33 cellular contexts compared by ENCODE assay signal in the genomic region with DNA sequence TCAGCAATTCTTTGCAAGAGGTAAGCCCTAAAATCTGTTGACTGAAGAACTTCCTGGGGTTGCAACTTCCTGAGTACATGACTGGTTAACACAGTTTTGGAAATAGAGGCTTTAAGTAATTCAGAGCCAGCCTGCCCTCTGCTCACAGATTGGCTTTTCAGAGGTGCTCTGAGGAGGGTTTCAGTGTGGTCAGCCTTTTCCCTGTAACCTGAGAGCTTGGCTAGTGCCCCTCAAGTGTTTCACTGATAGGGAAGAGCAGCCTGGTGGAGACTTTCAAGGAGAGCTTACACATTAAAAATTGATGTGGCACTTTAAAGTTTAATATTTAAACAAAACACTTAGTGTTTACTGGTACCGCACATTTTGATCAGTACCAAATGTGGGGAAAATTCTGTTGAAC. TPM values are rescaled to one million over a fixed set of nuclear protein-coding genes. Genes with fewer than 3 reads are reported as not detected.
"Had no signal": no experiment of that assay in that cellular context is flagged by ENCODE, and none has a peak within 500 bp of the region (broad histone marks: within the 10 kb centered on the region; RNA-seq: fewer than 3 reads in every experiment).

No MANE protein-coding gene starts in this region.

- H3K27ac Mint-ChIP-seq: naive thymus-derived CD4-positive, alpha-beta T cell; nephron progenitor cell; stimulated activated memory B cell treated with anti-CD40 and anti-IgM and Interleukin-4, amounts not matched to agents 10 μg/mL and 1 μg/mL and 100 μg/mL, for 72 hours; stimulated activated naive CD8-positive, alpha-beta T cell treated with anti-CD3 and anti-CD28 coated beads, Interleukin-15, amount 100 ng/mL, for 72 hours had no signal

- ATAC-seq: esophagus mucosa; heart right ventricle; left cardiac atrium; left ventricle myocardium superior; naive thymus-derived CD4-positive, alpha-beta T cell; psoas muscle; right lobe of liver; stimulated activated naive CD8-positive, alpha-beta T cell treated with anti-CD3 and anti-CD28 coated beads, Interleukin-15, amount 100 ng/mL, for 72 hours; upper lobe of right lung had no signal

- H3K9me3 ChIP-seq: heart right ventricle, neutrophil, psoas muscle, right lobe of liver, spleen, testis, tibial nerve, upper lobe of right lung, vagina had no signal

- DNase-seq: cortex of kidney; dorsolateral prefrontal cortex; effector CD8-positive, alpha-beta T cell; heart right ventricle; hypothalamus; kidney; left cardiac atrium; left ventricle myocardium superior; naive thymus-derived CD4-positive, alpha-beta T cell; nephron progenitor cell; psoas muscle; retina; right lobe of liver; spleen; stimulated activated CD4-positive, alpha-beta T cell treated with anti-CD3 and anti-CD28 coated beads, Interleukin-15, amount 100 ng/mL, for 24 hours; stimulated activated CD4-positive, alpha-beta T cell treated with anti-CD3 and anti-CD28 coated beads, Interleukin-1b, Interleukin-23, amount 100 ng/mL, for 48 hours; stimulated activated CD4-positive, alpha-beta T cell treated with anti-CD3 and anti-CD28 coated beads, Interleukin-4, amount 100 ng/mL, for 24 hours; stimulated activated naive CD8-positive, alpha-beta T cell treated with anti-CD3 and anti-CD28 coated beads, Interleukin-15, amount 100 ng/mL, for 72 hours; testis; upper lobe of right lung had no signal

- H3K9me3 Mint-ChIP-seq: naive thymus-derived CD4-positive, alpha-beta T cell; nephron progenitor cell; stimulated activated memory B cell treated with anti-CD40 and anti-IgM and Interleukin-4, amounts not matched to agents 10 μg/mL and 1 μg/mL and 100 μg/mL, for 72 hours; stimulated activated naive CD8-positive, alpha-beta T cell treated with anti-CD3 and anti-CD28 coated beads, Interleukin-15, amount 100 ng/mL, for 72 hours had no signal

- FAIRE-seq: endometrium, frontal cortex, kidney had no signal

- H3K27me3 Mint-ChIP-seq: stimulated activated memory B cell treated with anti-CD40 and anti-IgM and Interleukin-4, amounts not matched to agents 10 μg/mL and 1 μg/mL and 100 μg/mL, for 72 hours had no signal

- H3K27ac ChIP-seq: dorsolateral prefrontal cortex, heart right ventricle, neutrophil, psoas muscle, right lobe of liver, spleen, testis, tibial nerve, upper lobe of right lung, vagina had no signal

- H3K27me3 ChIP-seq: dorsolateral prefrontal cortex, heart right ventricle, neutrophil, right lobe of liver, spleen, testis, tibial nerve, upper lobe of right lung, vagina had no signal

- H3K36me3 Mint-ChIP-seq: naive thymus-derived CD4-positive, alpha-beta T cell; stimulated activated memory B cell treated with anti-CD40 and anti-IgM and Interleukin-4, amounts not matched to agents 10 μg/mL and 1 μg/mL and 100 μg/mL, for 72 hours had no signal

- H3K4me3 Mint-ChIP-seq: naive thymus-derived CD4-positive, alpha-beta T cell; nephron progenitor cell; stimulated activated memory B cell treated with anti-CD40 and anti-IgM and Interleukin-4, amounts not matched to agents 10 μg/mL and 1 μg/mL and 100 μg/mL, for 72 hours; stimulated activated naive CD8-positive, alpha-beta T cell treated with anti-CD3 and anti-CD28 coated beads, Interleukin-15, amount 100 ng/mL, for 72 hours had no signal

- H3K4me1 ChIP-seq: heart right ventricle, psoas muscle, right lobe of liver, spleen, testis, tibial nerve, upper lobe of right lung, vagina had no signal

- H3K36me3 ChIP-seq: heart right ventricle, neutrophil, right lobe of liver, spleen, tibial nerve, upper lobe of right lung, vagina had no signal

- H3K4me1 Mint-ChIP-seq: naive thymus-derived CD4-positive, alpha-beta T cell; stimulated activated memory B cell treated with anti-CD40 and anti-IgM and Interleukin-4, amounts not matched to agents 10 μg/mL and 1 μg/mL and 100 μg/mL, for 72 hours; stimulated activated naive CD8-positive, alpha-beta T cell treated with anti-CD3 and anti-CD28 coated beads, Interleukin-15, amount 100 ng/mL, for 72 hours had no signal

- H3K4me3 ChIP-seq: dorsolateral prefrontal cortex, heart right ventricle, lung, psoas muscle, right lobe of liver, spleen, testis, tibial nerve, upper lobe of right lung, vagina had no signal

RNA-seq across cellular contexts. Expression of gene FOXB2, which starts 56.7 kb away (rescaled TPM):
- total RNA-seq: esophagus mucosa; fibroblast of lung; frontal cortex; heart right ventricle; kidney; left cardiac atrium; left ventricle myocardium superior; lung; mesenteric fat pad; mononuclear cell; naive thymus-derived CD4-positive, alpha-beta T cell; osteoblast; right lobe of liver; spleen; subcutaneous adipose tissue; testis; tibial nerve; upper lobe of right lung; vagina had no signal
- polyA plus RNA-seq: fibroblast of lung; heart right ventricle; lung; naive thymus-derived CD4-positive, alpha-beta T cell; psoas muscle; spleen had no signal

RNA-seq across cellular contexts. Expression of gene PRUNE2, which starts 56.8 kb away (rescaled TPM):
- polyA plus RNA-seq: naive thymus-derived CD4-positive, alpha-beta T cell had no signal
